In the genomic region with DNA sequence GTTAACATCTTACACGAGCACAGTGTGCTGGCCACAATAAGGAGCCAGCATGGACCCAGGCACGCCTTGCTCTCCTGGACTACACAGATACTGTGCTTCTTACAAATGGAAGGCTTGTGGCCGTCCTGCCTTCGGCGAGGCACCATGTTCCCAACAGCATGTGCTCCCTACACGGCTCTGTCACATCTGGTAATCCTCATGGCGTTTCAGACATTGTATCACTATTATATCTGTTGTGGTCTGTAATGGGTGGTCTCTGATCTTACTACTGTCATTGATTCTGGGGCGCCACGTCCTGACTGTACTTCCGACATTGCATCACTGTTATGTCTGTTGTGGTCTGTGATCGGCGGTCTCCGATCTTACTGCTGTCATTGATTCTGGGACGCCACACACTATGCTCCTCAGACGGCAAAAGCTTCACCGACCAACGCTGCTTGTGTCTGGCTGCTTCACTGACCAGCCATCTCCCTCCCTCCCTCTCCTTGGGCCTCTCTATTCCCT, we compare ENCODE assay signal across 10 cellular contexts.
DNase-seq lines count a peak whose midpoint lies in the region; ATAC-seq and TF ChIP-seq lines count a peak whose summit lies in the region.
"Had no signal": no experiment of that assay in that cellular context is flagged by ENCODE, and none has a peak within 500 bp of the region (broad histone marks: within the 10 kb centered on the region; RNA-seq: fewer than 3 reads in every experiment).

No MANE protein-coding gene starts in this region.

- no peaks in the 10 kb centered on the region for H3K36me3 ChIP-seq in naive thymus-derived CD4-positive, alpha-beta T cell (ENCODE audit: control insufficient read depth in 2 of 3, insufficient read depth in 3 of 3, low read length in 3 of 3)
- H3K36me3 ChIP-seq in testis (ENCODE audit: low read depth, missing control alignments), result no peaks in the 10 kb centered on the region

- H3K27ac Mint-ChIP-seq in chondrocyte (ENCODE audit: unreplicated experiment), result no peak overlapping the region
- peak overlapping the region; percentile 73 to 95 (median 92) for H3K27ac Mint-ChIP-seq in naive thymus-derived CD4-positive, alpha-beta T cell

- CTCF ChIA-PET in AG04449 (lab: Yijun Ruan, JAX), result interaction anchor here (0.8 kb wide), 1 partner anchor 9 kb away, joined by 3 read pairs; no protein-coding TSS in a partner anchor
- CTCF ChIA-PET in naive thymus-derived CD4-positive, alpha-beta T cell (lab: Charles Lee), result no interaction called here

- no peak for TF ChIP-seq CTCF in AG04449 (IDR thresholded peaks at IDR 0.05; ENCODE audit: insufficient read depth, low read length, missing control alignments)
- no peak for TF ChIP-seq CTCF in chondrocyte (IDR thresholded peaks at IDR 0.05)
- TF ChIP-seq CTCF in testis (IDR thresholded peaks at IDR 0.05), result no peak

- TF ChIP-seq POLR2A in testis (IDR thresholded peaks at IDR 0.05), result no peak

- H3K36me3 Mint-ChIP-seq in chondrocyte (ENCODE audit: low read depth), result peaks cover 7% of the 10 kb centered on the region
- H3K36me3 Mint-ChIP-seq in naive thymus-derived CD4-positive, alpha-beta T cell, result peaks cover 0 to 6% (median 4%) of the 10 kb centered on the region in 5 donors

- no peaks in the 10 kb centered on the region for H3K27me3 Mint-ChIP-seq in chondrocyte (ENCODE audit: low read depth)
- H3K27me3 Mint-ChIP-seq in naive thymus-derived CD4-positive, alpha-beta T cell, result no peaks in the 10 kb centered on the region

- peak; percentile 74 for ATAC-seq in naive thymus-derived CD4-positive, alpha-beta T cell
- ATAC-seq in HG03045 (IDR thresholded peaks at IDR 0.05; ENCODE audit: unreplicated experiment), result no peak

- peak overlapping the region; percentile 70 for H3K27ac ChIP-seq in naive thymus-derived CD4-positive, alpha-beta T cell (ENCODE audit: low read depth, low read length)
- no peak overlapping the region for H3K27ac ChIP-seq in testis
- H3K27ac ChIP-seq: epithelial cell of prostate had no signal

- H3K27me3 ChIP-seq in naive thymus-derived CD4-positive, alpha-beta T cell (ENCODE audit: control insufficient read depth in 2 of 2, insufficient read depth in 2 of 2, low read length in 2 of 2), result no peaks in the 10 kb centered on the region
- no peaks in the 10 kb centered on the region for H3K27me3 ChIP-seq in testis

- intact Hi-C loops in naive thymus-derived CD4-positive, alpha-beta T cell (cut with micrococcal nuclease), result loop anchor here (5.0 to 10.0 kb wide), 3 partner anchors 63 to 115 kb away; no protein-coding TSS in a partner anchor
- intact Hi-C loops in testis (cut with DNase I; ENCODE audit: low total_unique reads), result no loop called here

- 61 to 62% methylated on average over 17 of the region's 17 CpGs for WGBS in testis, 2 donors

- DNase-seq in AG04449 (ENCODE audit: low read depth, low spot score), result no peak
- DNase-seq in MV-4-11 (lab: John Stamatoyannopoulos, UW), result peak; percentile 9
- peak; percentile 41 for DNase-seq in chondrocyte (ENCODE audit: low spot score)
- DNase-seq in naive thymus-derived CD4-positive, alpha-beta T cell, result peak in 7 of 9 donors; percentile 32 to 54 (median 43)
- no peak for DNase-seq in OCI-M2 (lab: John Stamatoyannopoulos, UW; ENCODE audit: unreplicated experiment)
- no peak for DNase-seq in DMS53 (lab: John Stamatoyannopoulos, UW)
- DNase-seq in testis, result no peak
- DNase-seq: Kasumi-1 had no signal

- peak overlapping the region; percentile 32 for H3K4me3 ChIP-seq in AG04449 (ENCODE audit: low read depth, low read length)
- H3K4me3 ChIP-seq in naive thymus-derived CD4-positive, alpha-beta T cell (ENCODE audit: low read length), result peak overlapping the region; percentile 83
- no peak overlapping the region for H3K4me3 ChIP-seq in testis

- H3K9me3 ChIP-seq in naive thymus-derived CD4-positive, alpha-beta T cell (ENCODE audit: control insufficient read depth in 2 of 3, low read length in 3 of 3), result no peaks in the 10 kb centered on the region
- no peaks in the 10 kb centered on the region for H3K9me3 ChIP-seq in testis

- no peaks in the 10 kb centered on the region for H3K9me3 Mint-ChIP-seq in chondrocyte (ENCODE audit: low read depth)
- peaks cover 0 to 3% (median 0%) of the 10 kb centered on the region in 11 donors for H3K9me3 Mint-ChIP-seq in naive thymus-derived CD4-positive, alpha-beta T cell

- POLR2A ChIA-PET in AG04449 (lab: Yijun Ruan, JAX), result no interaction called here
- POLR2A ChIA-PET in naive thymus-derived CD4-positive, alpha-beta T cell (lab: Charles Lee), result interaction anchor here (0.6 to 0.9 kb wide), 4 partner anchors 9 to 117 kb away, joined by 3 to 4 read pairs (median 3); no protein-coding TSS in a partner anchor

- peaks cover 18 to 23% of the 10 kb centered on the region in 2 donors for H3K4me1 ChIP-seq in naive thymus-derived CD4-positive, alpha-beta T cell (ENCODE audit: control insufficient read depth in 2 of 2, insufficient read depth in 2 of 2, low read length in 2 of 2)
- H3K4me1 ChIP-seq in testis, result peaks cover 15% of the 10 kb centered on the region

- peaks cover 3% of the 10 kb centered on the region for H3K4me1 Mint-ChIP-seq in chondrocyte (ENCODE audit: low read depth)
- H3K4me1 Mint-ChIP-seq in naive thymus-derived CD4-positive, alpha-beta T cell, result peaks cover 37 to 66% (median 58%) of the 10 kb centered on the region in 7 donors

- no peak overlapping the region for H3K4me3 Mint-ChIP-seq in chondrocyte (ENCODE audit: unreplicated experiment)
- H3K4me3 Mint-ChIP-seq in naive thymus-derived CD4-positive, alpha-beta T cell, result peak overlapping the region; percentile 83 to 95 (median 92)

Comparison
In these comparisons a context has a peak if more than half of its experiments do, and no peak if none do; other contexts are left out.
1. DNase-seq: peak in MV-4-11 (single experiment), chondrocyte (single experiment) and naive thymus-derived CD4-positive, alpha-beta T cell (7 of 9); none in AG04449 (single experiment), OCI-M2 (single experiment), DMS53 (single experiment) and testis (single experiment).
2. H3K4me3 ChIP-seq: peak in AG04449 (single experiment) and naive thymus-derived CD4-positive, alpha-beta T cell (single experiment); none in testis (0 of 2).